Comparison of ENCODE assay signal across 12 cellular contexts in genomic region chr4:121138014-121138413, GRCh38. TPM values are rescaled to one million over a fixed set of nuclear protein-coding genes. Genes with fewer than 3 reads are reported as not detected.
DNase-seq lines count a peak whose midpoint lies in the region; ATAC-seq lines count a peak whose summit lies in the region.
"Had no signal": no experiment of that assay in that cellular context is flagged by ENCODE, and none has a peak within 500 bp of the region (broad histone marks: within the 10 kb centered on the region; RNA-seq: fewer than 3 reads in every experiment).

No MANE protein-coding gene starts in this region.

- no peaks in the 10 kb centered on the region for H3K9me3 Mint-ChIP-seq in activated CD4-positive, alpha-beta T cell treated with anti-CD3 and anti-CD28 coated beads for 36 hours (ENCODE audit: low read depth)
- H3K9me3 Mint-ChIP-seq in activated CD4-positive, alpha-beta T cell treated with anti-CD3 and anti-CD28 coated beads, Interleukin-2, amount 10 ng/mL, durations not matched to agents 7 days and 5 days = no peaks in the 10 kb centered on the region
- peaks cover 6% of the 10 kb centered on the region for H3K9me3 Mint-ChIP-seq in activated T-helper 2 cell treated with anti-CD3 and anti-CD28 coated beads, Interferon-gamma antibody, Interleukin-2, Interleukin-4, amounts not matched to agents 10 μg/mL and 5 μg/mL and 100 μg/mL, durations not matched to agents 14 hours and 24 hours and 36 hours
- H3K9me3 Mint-ChIP-seq: activated B cell treated with CpG ODN at 0.5 μM for 24 hours had no signal

- CTCF ChIA-PET in activated CD4-positive, alpha-beta T cell treated with anti-CD3 and anti-CD28 coated beads for 36 hours (lab: Charles Lee) = interaction anchor here (1.4 to 1.5 kb wide), 3 partner anchors 52 to 170 kb away, joined by 3 to 4 read pairs (median 3); no protein-coding TSS in a partner anchor
- CTCF ChIA-PET in activated CD4-positive, alpha-beta T cell treated with anti-CD3 and anti-CD28 coated beads, Interleukin-2, amount 10 ng/mL, durations not matched to agents 7 days and 5 days (lab: Charles Lee) = interaction anchor here (1.1 kb wide), 1 partner anchor 14 kb away, joined by 3 read pairs; no protein-coding TSS in a partner anchor

- H3K4me3 Mint-ChIP-seq in activated CD4-positive, alpha-beta T cell treated with anti-CD3 and anti-CD28 coated beads for 36 hours = peak overlapping the region; percentile 18
- H3K4me3 Mint-ChIP-seq in activated CD4-positive, alpha-beta T cell treated with anti-CD3 and anti-CD28 coated beads, Interleukin-2, amount 10 ng/mL, durations not matched to agents 7 days and 5 days = no peak overlapping the region
- H3K4me3 Mint-ChIP-seq in activated T-helper 2 cell treated with anti-CD3 and anti-CD28 coated beads, Interferon-gamma antibody, Interleukin-2, Interleukin-4, amounts not matched to agents 10 μg/mL and 5 μg/mL and 100 μg/mL, durations not matched to agents 14 hours and 24 hours and 36 hours (ENCODE audit: low read depth) = peak overlapping the region; percentile 9
- H3K4me3 Mint-ChIP-seq: activated B cell treated with CpG ODN at 0.5 μM for 24 hours had no signal

- H3K27ac Mint-ChIP-seq in activated CD4-positive, alpha-beta T cell treated with anti-CD3 and anti-CD28 coated beads for 36 hours = no peak overlapping the region
- no peak overlapping the region for H3K27ac Mint-ChIP-seq in activated CD4-positive, alpha-beta T cell treated with anti-CD3 and anti-CD28 coated beads, Interleukin-2, amount 10 ng/mL, durations not matched to agents 7 days and 5 days
- H3K27ac Mint-ChIP-seq in activated T-helper 2 cell treated with anti-CD3 and anti-CD28 coated beads, Interferon-gamma antibody, Interleukin-2, Interleukin-4, amounts not matched to agents 10 μg/mL and 5 μg/mL and 100 μg/mL, durations not matched to agents 14 hours and 24 hours and 36 hours = peak overlapping the region; percentile 48
- H3K27ac Mint-ChIP-seq: activated B cell treated with CpG ODN at 0.5 μM for 24 hours had no signal

- peaks cover 44% of the 10 kb centered on the region for H3K4me1 Mint-ChIP-seq in activated CD4-positive, alpha-beta T cell treated with anti-CD3 and anti-CD28 coated beads for 36 hours
- H3K4me1 Mint-ChIP-seq in activated CD4-positive, alpha-beta T cell treated with anti-CD3 and anti-CD28 coated beads, Interleukin-2, amount 10 ng/mL, durations not matched to agents 7 days and 5 days = peaks cover 40% of the 10 kb centered on the region
- H3K4me1 Mint-ChIP-seq in activated T-helper 2 cell treated with anti-CD3 and anti-CD28 coated beads, Interferon-gamma antibody, Interleukin-2, Interleukin-4, amounts not matched to agents 10 μg/mL and 5 μg/mL and 100 μg/mL, durations not matched to agents 14 hours and 24 hours and 36 hours (ENCODE audit: low read depth) = peaks cover 46% of the 10 kb centered on the region
- H3K4me1 Mint-ChIP-seq: activated B cell treated with CpG ODN at 0.5 μM for 24 hours had no signal

- H3K27me3 Mint-ChIP-seq in activated CD4-positive, alpha-beta T cell treated with anti-CD3 and anti-CD28 coated beads for 36 hours = no peaks in the 10 kb centered on the region
- peaks cover 2% of the 10 kb centered on the region for H3K27me3 Mint-ChIP-seq in activated CD4-positive, alpha-beta T cell treated with anti-CD3 and anti-CD28 coated beads, Interleukin-2, amount 10 ng/mL, durations not matched to agents 7 days and 5 days
- peaks cover 3% of the 10 kb centered on the region for H3K27me3 Mint-ChIP-seq in activated T-helper 2 cell treated with anti-CD3 and anti-CD28 coated beads, Interferon-gamma antibody, Interleukin-2, Interleukin-4, amounts not matched to agents 10 μg/mL and 5 μg/mL and 100 μg/mL, durations not matched to agents 14 hours and 24 hours and 36 hours (ENCODE audit: low read depth)
- H3K27me3 Mint-ChIP-seq: activated B cell treated with CpG ODN at 0.5 μM for 24 hours had no signal

- DNase-seq in activated CD4-positive, alpha-beta T cell treated with anti-CD3 and anti-CD28 coated beads for 36 hours = peak; percentile 70
- no peak for DNase-seq in activated CD4-positive, alpha-beta T cell treated with anti-CD3 and anti-CD28 coated beads, Interleukin-2, amount 10 ng/mL, durations not matched to agents 7 days and 5 days
- DNase-seq in activated T-helper 2 cell treated with anti-CD3 and anti-CD28 coated beads, Interferon-gamma antibody, Interleukin-2, Interleukin-4, amounts not matched to agents 10 μg/mL and 5 μg/mL and 100 μg/mL, durations not matched to agents 14 hours and 24 hours and 36 hours (ENCODE audit: low spot score) = no peak
- DNase-seq in stimulated activated CD8-positive, alpha-beta memory T cell treated with anti-CD3 and anti-CD28 coated beads, Interleukin-7, amount 100 ng/mL, for 4 hours (ENCODE audit: low read depth in 2 of 2) = peak; percentile 35 to 38
- DNase-seq in midbrain (lab: John Stamatoyannopoulos, UW) (no peak), NK-92 (lab: John Stamatoyannopoulos, UW; ENCODE audit: unreplicated experiment) (no peak), NCI-H128 (lab: John Stamatoyannopoulos, UW; ENCODE audit: unreplicated experiment) (no peak)
- DNase-seq: activated B cell treated with CpG ODN at 0.5 μM for 24 hours, erythroblast, substantia nigra had no signal

- H3K36me3 Mint-ChIP-seq in activated CD4-positive, alpha-beta T cell treated with anti-CD3 and anti-CD28 coated beads for 36 hours (ENCODE audit: low read depth) = peaks cover 12% of the 10 kb centered on the region
- H3K36me3 Mint-ChIP-seq in activated CD4-positive, alpha-beta T cell treated with anti-CD3 and anti-CD28 coated beads, Interleukin-2, amount 10 ng/mL, durations not matched to agents 7 days and 5 days (ENCODE audit: low read depth) = peaks cover 9% of the 10 kb centered on the region
- H3K36me3 Mint-ChIP-seq in activated T-helper 2 cell treated with anti-CD3 and anti-CD28 coated beads, Interferon-gamma antibody, Interleukin-2, Interleukin-4, amounts not matched to agents 10 μg/mL and 5 μg/mL and 100 μg/mL, durations not matched to agents 14 hours and 24 hours and 36 hours (ENCODE audit: low read depth) = peaks cover 41% of the 10 kb centered on the region

- peak; percentile 90 for ATAC-seq in activated CD4-positive, alpha-beta T cell treated with anti-CD3 and anti-CD28 coated beads for 36 hours
- peak; percentile 32 for ATAC-seq in HG03060 (IDR thresholded peaks at IDR 0.05; ENCODE audit: low read depth, unreplicated experiment)
- ATAC-seq: Panc1 had no signal

- intact Hi-C loops in activated CD4-positive, alpha-beta T cell treated with anti-CD3 and anti-CD28 coated beads for 36 hours (cut with DNase I, micrococcal nuclease) = loop anchor here (1.0 to 5.0 kb wide), 3 partner anchors 16 to 44 kb away; no protein-coding TSS in a partner anchor
- intact Hi-C loops in activated T-helper 2 cell treated with anti-CD3 and anti-CD28 coated beads, Interferon-gamma antibody, Interleukin-2, Interleukin-4, amounts not matched to agents 10 μg/mL and 5 μg/mL and 100 μg/mL, durations not matched to agents 14 hours and 24 hours and 36 hours (cut with micrococcal nuclease) = loop anchor here (1.0 to 5.0 kb wide), 7 partner anchors 9 to 1564 kb away; no protein-coding TSS in a partner anchor

- POLR2A ChIA-PET in activated CD4-positive, alpha-beta T cell treated with anti-CD3 and anti-CD28 coated beads for 36 hours (lab: Charles Lee) = interaction anchor here (0.7 to 0.8 kb wide), 2 partner anchors 16 to 84 kb away, joined by 4 read pairs; no protein-coding TSS in a partner anchor
- POLR2A ChIA-PET in activated CD4-positive, alpha-beta T cell treated with anti-CD3 and anti-CD28 coated beads, Interleukin-2, amount 10 ng/mL, durations not matched to agents 7 days and 5 days (lab: Charles Lee) = no interaction called here

RNA-seq across cellular contexts. Expression of gene TNIP3, which starts 26.1 kb away (rescaled TPM):
- total RNA-seq in activated CD4-positive, alpha-beta T cell treated with anti-CD3 and anti-CD28 coated beads for 36 hours = 1 to 10 TPM; 3.7 to 4.8 TPM
- under 1 TPM; 0.74 to 0.75 TPM for total RNA-seq in activated CD4-positive, alpha-beta T cell treated with anti-CD3 and anti-CD28 coated beads, Interleukin-2, amount 10 ng/mL, durations not matched to agents 7 days and 5 days
- total RNA-seq in activated T-helper 2 cell treated with anti-CD3 and anti-CD28 coated beads, Interferon-gamma antibody, Interleukin-2, Interleukin-4, amounts not matched to agents 10 μg/mL and 5 μg/mL and 100 μg/mL, durations not matched to agents 14 hours and 24 hours and 36 hours = 9.2 TPM in 2 replicates
- total RNA-seq: activated B cell treated with CpG ODN at 0.5 μM for 24 hours had no signal

Comparison
In these comparisons a context has a peak if more than half of its experiments do, and no peak if none do; other contexts are left out.
1. DNase-seq: peak in activated CD4-positive, alpha-beta T cell treated with anti-CD3 and anti-CD28 coated beads for 36 hours (single experiment) and stimulated activated CD8-positive, alpha-beta memory T cell treated with anti-CD3 and anti-CD28 coated beads, Interleukin-7, amount 100 ng/mL, for 4 hours (2 of 2); none in activated CD4-positive, alpha-beta T cell treated with anti-CD3 and anti-CD28 coated beads, Interleukin-2, amount 10 ng/mL, durations not matched to agents 7 days and 5 days (single experiment), activated T-helper 2 cell treated with anti-CD3 and anti-CD28 coated beads, Interferon-gamma antibody, Interleukin-2, Interleukin-4, amounts not matched to agents 10 μg/mL and 5 μg/mL and 100 μg/mL, durations not matched to agents 14 hours and 24 hours and 36 hours (single experiment), midbrain (single experiment), NK-92 (single experiment) and NCI-H128 (single experiment).